Comparison of ENCODE assay signal across 22 cellular contexts in the genomic region with DNA sequence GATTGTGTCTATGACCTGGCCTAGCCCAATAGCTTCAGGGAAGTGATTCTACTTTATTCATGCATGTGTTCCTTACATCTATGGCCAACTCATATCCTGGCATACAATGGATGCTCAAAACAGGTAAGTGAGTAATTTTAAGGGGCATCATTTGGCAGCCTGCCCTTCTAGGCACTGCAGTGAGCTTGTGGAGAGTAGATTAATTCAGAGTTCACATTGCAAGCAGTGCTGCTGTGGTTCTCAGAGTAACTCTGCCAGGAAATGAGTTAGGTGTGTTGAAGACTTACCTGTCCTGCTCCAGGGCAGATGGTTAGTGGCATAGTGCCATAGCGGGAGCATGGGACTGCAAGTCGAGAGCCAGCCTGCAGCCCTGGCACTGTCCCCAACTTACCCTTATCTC.
"Had no signal": no experiment of that assay in that cellular context is flagged by ENCODE, and none has a peak within 500 bp of the region (broad histone marks: within the 10 kb centered on the region; RNA-seq: fewer than 3 reads in every experiment).

No MANE protein-coding gene starts in this region.

- H3K9ac ChIP-seq: neural progenitor cell had no signal

- H3K27ac ChIP-seq: body of pancreas, left ventricle myocardium inferior, neural progenitor cell, VCaP had no signal

- H3K4me2 ChIP-seq: neural progenitor cell, smooth muscle cell had no signal

- H3K9me3 ChIP-seq: body of pancreas, sigmoid colon, vagina had no signal

- H3K4me1 ChIP-seq: body of pancreas, neural progenitor cell had no signal

- ATAC-seq: activated CD4-positive, CD25-positive, alpha-beta regulatory T cell treated with anti-CD3 and anti-CD28 coated beads, Interleukin-2, amount 50 U/mL, for 24 hours; activated CD8-positive, alpha-beta T cell treated with anti-CD3 and anti-CD28 coated beads, Interleukin-2, amount 10 ng/mL, durations not matched to agents 7 days and 5 days; activated naive CD8-positive, alpha-beta T cell treated with anti-CD3 and anti-CD28 coated beads, Interleukin-2, amount 50 U/mL, for 24 hours; body of pancreas; naive thymus-derived CD8-positive, alpha-beta T cell; stimulated activated naive B cell treated with anti-CD40 and anti-IgM and Interleukin-4, amounts not matched to agents 10 μg/mL and 1 μg/mL and 100 μg/mL, for 72 hours had no signal

- H2AFZ ChIP-seq: neural progenitor cell had no signal

- H3K4me3 ChIP-seq: body of pancreas, left ventricle myocardium inferior, neural progenitor cell, sigmoid colon, smooth muscle cell, vagina had no signal

- DNase-seq: activated CD4-positive, alpha-beta T cell treated with anti-CD3 and anti-CD28 coated beads, Interleukin-2, amount 10 ng/mL, durations not matched to agents 24 days and 14 days; activated CD8-positive, alpha-beta T cell treated with anti-CD3 and anti-CD28 coated beads, Interleukin-2, amount 10 ng/mL, durations not matched to agents 7 days and 5 days; activated gamma-delta T cell; activated naive CD4-positive, alpha-beta T cell treated with anti-CD3 and anti-CD28 coated beads, Interleukin-2, amount 50 U/mL, for 16 hours; activated naive CD8-positive, alpha-beta T cell treated with anti-CD3 and anti-CD28 coated beads, Interleukin-2, amount 50 U/mL, for 24 hours; anterior cingulate cortex; body of pancreas; central memory CD4-positive, alpha-beta T cell; dermis blood vessel endothelial cell; effector memory CD4-positive, alpha-beta T cell; left ventricle myocardium inferior; naive thymus-derived CD8-positive, alpha-beta T cell; retina; sigmoid colon; stimulated activated CD4-positive, alpha-beta T cell treated with anti-CD3 and anti-CD28 coated beads, Interleukin-15, amount 100 ng/mL, for 24 hours; stimulated activated CD8-positive, alpha-beta memory T cell treated with anti-CD3 and anti-CD28 coated beads, Interleukin-4, amount 100 ng/mL, for 48 hours; stimulated activated naive B cell treated with anti-CD40 and anti-IgM and Interleukin-4, amounts not matched to agents 10 μg/mL and 1 μg/mL and 100 μg/mL, for 72 hours had no signal

- H3K27me3 ChIP-seq: body of pancreas, neural progenitor cell, sigmoid colon, vagina had no signal

- H3K36me3 ChIP-seq: left ventricle myocardium inferior, neural progenitor cell, sigmoid colon, vagina had no signal
